15 cellular contexts compared by ENCODE assay signal in the genomic region with DNA sequence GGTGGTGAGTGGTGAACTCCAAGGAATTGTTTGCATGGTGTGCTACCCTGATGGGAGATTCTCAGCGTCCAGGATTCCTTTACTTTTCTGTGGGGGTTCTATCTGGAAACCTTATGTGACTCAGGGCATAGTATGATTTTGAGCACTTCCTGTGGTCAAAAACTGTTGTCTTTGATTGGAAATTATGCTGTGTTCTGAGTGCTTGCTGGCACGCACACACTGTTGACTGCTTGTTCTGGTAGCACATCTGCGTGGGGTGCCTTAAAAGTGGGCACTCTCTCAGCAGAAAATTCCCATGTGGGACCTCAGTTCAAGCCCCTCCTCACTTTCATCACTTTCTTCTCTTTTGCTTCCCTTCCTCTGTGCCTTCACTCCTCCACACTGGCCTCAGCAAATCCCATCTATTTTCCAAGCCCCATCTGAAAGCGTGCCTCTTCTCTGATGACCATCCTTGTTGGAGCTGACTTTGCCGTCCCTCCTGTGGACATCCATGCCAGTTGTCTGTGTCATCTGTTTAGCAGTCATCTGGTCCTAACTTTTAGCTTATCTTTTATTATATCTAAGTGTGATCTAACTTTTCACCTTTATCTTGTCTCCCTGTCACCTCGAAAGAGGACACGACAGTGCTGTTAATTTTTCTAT. TPM values are rescaled to one million over a fixed set of nuclear protein-coding genes. Genes with fewer than 3 reads are reported as not detected.
DNase-seq lines count a peak whose midpoint lies in the region; ATAC-seq, FAIRE-seq and TF ChIP-seq lines count a peak whose summit lies in the region.
"Had no signal": no experiment of that assay in that cellular context is flagged by ENCODE, and none has a peak within 500 bp of the region (broad histone marks: within the 10 kb centered on the region; RNA-seq: fewer than 3 reads in every experiment).

No MANE protein-coding gene starts in this region.

- peaks cover 20% of the 10 kb centered on the region for H3K36me3 Mint-ChIP-seq in activated CD4-positive, alpha-beta T cell treated with anti-CD3 and anti-CD28 coated beads, Interleukin-2, amount 10 ng/mL, durations not matched to agents 24 days and 14 days (ENCODE audit: low read depth)

- H3K9ac ChIP-seq in smooth muscle cell (ENCODE audit: low read depth), result peak overlapping the region; percentile 69

- peaks cover 47% of the 10 kb centered on the region for H3K4me1 Mint-ChIP-seq in activated CD4-positive, alpha-beta T cell treated with anti-CD3 and anti-CD28 coated beads, Interleukin-2, amount 10 ng/mL, durations not matched to agents 24 days and 14 days

- H3K36me3 ChIP-seq in RWPE2 (ENCODE audit: low read depth) (peaks cover 35% of the 10 kb centered on the region), smooth muscle cell (ENCODE audit: low read depth) (no peaks in the 10 kb centered on the region), small intestine (ENCODE audit: control insufficient read depth in 2 of 2, insufficient read depth in 2 of 2, low read length in 2 of 2) (peaks cover 0 to 4% of the 10 kb centered on the region in 2 donors)

- no peak overlapping the region for H2AFZ ChIP-seq in smooth muscle cell (ENCODE audit: low read depth)

- H3K27me3 ChIP-seq in RWPE2 (ENCODE audit: insufficient read depth, poor library complexity, severe bottlenecking) (no peaks in the 10 kb centered on the region), smooth muscle cell (ENCODE audit: low read depth) (no peaks in the 10 kb centered on the region), small intestine (ENCODE audit: control insufficient read depth in 2 of 2, insufficient read depth in 2 of 2, low read length in 2 of 2) (no peaks in the 10 kb centered on the region)
- H3K27me3 ChIP-seq: left lung had no signal

- WGBS in smooth muscle cell (ENCODE audit: low lambda C conversion rate), result 62% methylated on average over 7 of the region's 7 CpGs
- 77 to 93% (median 82%) methylated on average over 7 of the region's 7 CpGs for WGBS in small intestine, 3 donors

- no peaks in the 10 kb centered on the region for H3F3A ChIP-seq in smooth muscle cell (ENCODE audit: low read depth)

- peak overlapping the region; percentile 4 for H3K4me2 ChIP-seq in smooth muscle cell

- peaks cover 5% of the 10 kb centered on the region for H4K20me1 ChIP-seq in smooth muscle cell (ENCODE audit: low read depth)

- intact Hi-C loops in activated CD4-positive, alpha-beta T cell treated with anti-CD3 and anti-CD28 coated beads, Interleukin-2, amount 10 ng/mL, durations not matched to agents 24 days and 14 days (cut with micrococcal nuclease), result no loop called here

- H3K79me2 ChIP-seq in smooth muscle cell (ENCODE audit: low read depth), result peaks cover 29% of the 10 kb centered on the region

- peak overlapping the region; percentile 60 for H3K4me3 Mint-ChIP-seq in activated CD4-positive, alpha-beta T cell treated with anti-CD3 and anti-CD28 coated beads, Interleukin-2, amount 10 ng/mL, durations not matched to agents 24 days and 14 days
- H3K4me3 Mint-ChIP-seq: IgD-negative memory B cell had no signal

- peak overlapping the region; percentile 87 for H3K27ac Mint-ChIP-seq in activated CD4-positive, alpha-beta T cell treated with anti-CD3 and anti-CD28 coated beads, Interleukin-2, amount 10 ng/mL, durations not matched to agents 24 days and 14 days

- no peaks in the 10 kb centered on the region for H3K27me3 Mint-ChIP-seq in activated CD4-positive, alpha-beta T cell treated with anti-CD3 and anti-CD28 coated beads, Interleukin-2, amount 10 ng/mL, durations not matched to agents 24 days and 14 days
- H3K27me3 Mint-ChIP-seq: IgD-negative memory B cell had no signal

- H3K4me3 ChIP-seq in RWPE2 (ENCODE audit: severe bottlenecking) (no peak overlapping the region), smooth muscle cell (no peak overlapping the region), small intestine (ENCODE audit: low read depth in 1 of 2, low read length in 2 of 2) (no peak overlapping the region)
- H3K4me3 ChIP-seq: left lung had no signal

- no peak for TF ChIP-seq CTCF in RWPE2 (IDR thresholded peaks at IDR 0.05; ENCODE audit: poor library complexity, severe bottlenecking)
- no peak for TF ChIP-seq CTCF in smooth muscle cell (IDR thresholded peaks at IDR 0.05; ENCODE audit: borderline replicate concordance, insufficient read depth, poor library complexity, severe bottlenecking)

- peak overlapping the region; percentile 14 for H3K27ac ChIP-seq in RWPE2 (ENCODE audit: poor library complexity, severe bottlenecking)
- peak overlapping the region; percentile 92 for H3K27ac ChIP-seq in smooth muscle cell (ENCODE audit: low read depth)
- H3K27ac ChIP-seq in small intestine (ENCODE audit: low read depth in 1 of 2, low read length in 1 of 2), result peak overlapping the region in 1 of 2 donors; percentile 32
- H3K27ac ChIP-seq: left lung had no signal

- ATAC-seq in RWPE2 (ENCODE audit: low read depth) (peak; percentile 25; the same call in 1 of the 3 replicates), GM18502 (IDR thresholded peaks at IDR 0.05; ENCODE audit: poor library complexity, unreplicated experiment) (no peak)
- ATAC-seq: left lung had no signal

- FAIRE-seq in small intestine (lab: Jason Lieb, UNC), result no peak
- FAIRE-seq: GM18507, H1 had no signal

- H3K9me3 ChIP-seq in RWPE2 (ENCODE audit: severe bottlenecking) (no peaks in the 10 kb centered on the region), smooth muscle cell (replicated peaks; ENCODE audit: low read depth) (no peaks in the 10 kb centered on the region), small intestine (ENCODE audit: control insufficient read depth, low read depth) (no peaks in the 10 kb centered on the region)
- H3K9me3 ChIP-seq: left lung had no signal

- peak; percentile 64 for DNase-seq in activated CD4-positive, alpha-beta T cell treated with anti-CD3 and anti-CD28 coated beads, Interleukin-2, amount 10 ng/mL, durations not matched to agents 24 days and 14 days
- DNase-seq in activated CD4-positive, alpha-beta T cell treated with anti-CD3 and anti-CD28 coated beads for 4 hours, result no peak
- DNase-seq in RWPE2 (ENCODE audit: low spot score), result no peak
- DNase-seq in dermis blood vessel endothelial cell, result peak; percentile 87
- DNase-seq in smooth muscle cell (lab: John Stamatoyannopoulos, UW; ENCODE audit: unreplicated experiment), result no peak
- DNase-seq in HUDEP-2 (lab: John Stamatoyannopoulos, UW; ENCODE audit: unreplicated experiment in 76 of 76), result no peak
- no peak for DNase-seq in small intestine
- DNase-seq: ACHN; activated CD4-positive, CD25-positive, alpha-beta regulatory T cell; left lung; NCI-H82 had no signal

- no peaks in the 10 kb centered on the region for H3K9me3 Mint-ChIP-seq in activated CD4-positive, alpha-beta T cell treated with anti-CD3 and anti-CD28 coated beads, Interleukin-2, amount 10 ng/mL, durations not matched to agents 24 days and 14 days
- H3K9me3 Mint-ChIP-seq: IgD-negative memory B cell had no signal

- H3K4me1 ChIP-seq in RWPE2 (ENCODE audit: insufficient read depth, poor library complexity, severe bottlenecking), result peaks cover 9% of the 10 kb centered on the region
- peaks cover 9% of the 10 kb centered on the region for H3K4me1 ChIP-seq in smooth muscle cell (ENCODE audit: low read depth)
- peaks cover 6 to 12% of the 10 kb centered on the region in 2 donors for H3K4me1 ChIP-seq in small intestine (ENCODE audit: control insufficient read depth in 2 of 2, insufficient read depth in 1 of 2, low read depth in 1 of 2, low read length in 1 of 2)

RNA-seq across cellular contexts. Expression of a gene that starts 56.4 kb away (rescaled TPM):
- 0.21 and 0.47 TPM in 2 replicates for total RNA-seq in activated CD4-positive, alpha-beta T cell treated with anti-CD3 and anti-CD28 coated beads, Interleukin-2, amount 10 ng/mL, durations not matched to agents 24 days and 14 days
- 0.05 and 0.17 TPM in 2 replicates for total RNA-seq in dermis blood vessel endothelial cell
- total RNA-seq in smooth muscle cell, result 0.49 and 0.76 TPM in 2 replicates
- polyA plus RNA-seq in smooth muscle cell, result 3.7 and 4.7 TPM in 2 replicates
- under 1 TPM in 1 of 3 donors, not detected in 2; 0.24 TPM for polyA plus RNA-seq in small intestine

Comparison
In these comparisons a context has a peak if more than half of its experiments do, and no peak if none do; other contexts are left out.
1. DNase-seq: peak in activated CD4-positive, alpha-beta T cell treated with anti-CD3 and anti-CD28 coated beads, Interleukin-2, amount 10 ng/mL, durations not matched to agents 24 days and 14 days (single experiment) and dermis blood vessel endothelial cell (single experiment); none in activated CD4-positive, alpha-beta T cell treated with anti-CD3 and anti-CD28 coated beads for 4 hours (0 of 2), RWPE2 (single experiment), smooth muscle cell (single experiment), HUDEP-2 (0 of 76) and small intestine (single experiment).